Comparison of ENCODE assay signal across 23 cellular contexts in the genomic region with DNA sequence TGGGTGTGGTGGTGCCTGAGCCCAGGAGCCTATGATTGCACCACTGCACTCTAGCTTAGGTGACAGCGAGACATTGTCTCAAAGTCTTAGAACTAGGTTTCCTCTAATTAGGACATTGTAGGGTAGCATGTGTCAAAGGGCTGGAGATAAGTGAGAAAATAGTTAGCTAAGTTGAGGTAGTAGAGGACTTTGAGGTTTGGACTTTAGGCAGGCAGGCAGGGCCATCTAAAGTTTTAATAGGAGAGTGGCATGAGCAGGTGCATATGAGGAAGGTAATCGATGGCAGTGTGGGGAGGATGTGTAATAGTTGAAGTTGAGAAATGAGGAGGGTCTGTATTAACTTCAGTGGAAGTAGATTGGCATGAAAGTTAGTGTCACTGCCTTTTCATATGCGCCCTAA. TPM values are rescaled to one million over a fixed set of nuclear protein-coding genes. Genes with fewer than 3 reads are reported as not detected.
A peak's percentile ranks its signal among the peaks of the same experiment; 100 is the strongest.
DNase-seq lines count a peak whose midpoint lies in the region; ATAC-seq, FAIRE-seq and TF ChIP-seq lines count a peak whose summit lies in the region.
"Had no signal": no experiment of that assay in that cellular context is flagged by ENCODE, and none has a peak within 500 bp of the region (broad histone marks: within the 10 kb centered on the region; RNA-seq: fewer than 3 reads in every experiment).

No MANE protein-coding gene starts in this region.

- no peak for TF ChIP-seq CTCF in WTC11 (IDR thresholded peaks at IDR 0.05)
- TF ChIP-seq CTCF in HepG2 (CRISPR knock-in tag; IDR thresholded peaks at IDR 0.05): no peak
- no peak for TF ChIP-seq CTCF in neutrophil (IDR thresholded peaks at IDR 0.05)

- peaks cover 10% of the 10 kb centered on the region for H4K20me1 ChIP-seq in HepG2 (ENCODE audit: insufficient read depth, low read length)

- no peak overlapping the region for H3K4me2 ChIP-seq in HepG2 (ENCODE audit: low read depth, low read length)

- DNase-seq in activated naive CD8-positive, alpha-beta T cell treated with anti-CD3 and anti-CD28 coated beads for 36 hours: no peak
- DNase-seq in WTC11 (ENCODE audit: low spot score) (no peak), HepG2 (ENCODE audit: low spot score) (no peak), COLO668 (lab: John Stamatoyannopoulos, UW; ENCODE audit: unreplicated experiment) (no peak), NCI-H446 treated with DMSO at 0.1 percent for 48 hours (lab: John Stamatoyannopoulos, UW) (no peak), NAMALWA (ENCODE audit: low spot score) (no peak)
- DNase-seq: DMS53; EL; GOT3; KBM-7; MV-4-11; NCI-H1436; NCI-H1930; NCI-H2171 treated with DMSO at 0.1 percent for 48 hours; NCI-H446; NK-92 treated with Interleukin-12 subunit alpha and Interleukin-12 subunit beta, amount 100 ng/mL, for 24 hours; Right ventricle myocardium superior had no signal

- H3K4me1 ChIP-seq in HepG2 (ENCODE audit: insufficient read depth, low read length) (peaks cover 17% of the 10 kb centered on the region), neutrophil (ENCODE audit: control insufficient read depth in 1 of 2, insufficient read depth in 1 of 2, low read depth in 1 of 2, low read length in 1 of 2) (peaks cover 59 to 64% of the 10 kb centered on the region in 2 experiments)

- in situ Hi-C loops in HepG2 (cut with HindIII; ENCODE audit: extremely low pct_ligation_motif_present, low pct_unique_long_range_greater_than_20kb): no loop called here

- TF ChIP-seq EP300 in HepG2 (IDR thresholded peaks at IDR 0.05; ENCODE audit: low read depth in 2 of 2, low read length in 2 of 2): no peak
- no peak for TF ChIP-seq EP300 in HepG2 (CRISPR knock-in tag; IDR thresholded peaks at IDR 0.05; ENCODE audit: borderline replicate concordance)

- H3K36me3 ChIP-seq in HepG2 (replicated peaks in 1 of 2; ENCODE audit: control insufficient read depth in 1 of 2, insufficient read depth in 2 of 2, low read length in 2 of 2) (no peaks in the 10 kb centered on the region), neutrophil (no peaks in the 10 kb centered on the region)

- 85% methylated on average over 3 of the region's 3 CpGs for WGBS in HepG2 (ENCODE audit: low lambda C conversion rate)

- CTCF ChIA-PET in WTC11 (lab: Charles Lee) (interaction anchor here (1.1 to 1.6 kb wide), 4 partner anchors 16 to 187 kb away, joined by 3 to 8 read pairs (median 4); no protein-coding TSS in a partner anchor), HepG2 (lab: Yijun Ruan, JAX; ENCODE audit: low intra/inter-chr PET ratio, low total read pairs) (no interaction called here)

- H3K27ac ChIP-seq in HepG2 (ENCODE audit: extremely low read length, insufficient read depth, low read length) (no peak overlapping the region), neutrophil (peak overlapping the region; percentile 69)
- H3K27ac ChIP-seq: 22Rv1 had no signal

- intact Hi-C loops in HepG2 (cut with micrococcal nuclease; ENCODE audit: unreplicated experiment): no loop called here

- TF ChIP-seq POLR2A in HepG2 (IDR thresholded peaks at IDR 0.05; ENCODE audit: insufficient read depth in 1 of 2, low read depth in 2 of 2, low read length in 2 of 2): no peak

- H3K4me3 ChIP-seq in HepG2 (replicated peaks in 1 of 3; ENCODE audit: insufficient read depth in 1 of 3, low read depth in 2 of 3, low read length in 3 of 3) (no peak overlapping the region), neutrophil (ENCODE audit: low read depth in 1 of 2, low read length in 1 of 2) (no peak overlapping the region)
- H3K4me3 ChIP-seq: GM12878 had no signal

- no peak overlapping the region for H3K4me3 Mint-ChIP-seq in activated naive CD8-positive, alpha-beta T cell
- H3K4me3 Mint-ChIP-seq in activated naive CD8-positive, alpha-beta T cell treated with anti-CD3 and anti-CD28 coated beads for 36 hours: no peak overlapping the region
- no peak overlapping the region for H3K4me3 Mint-ChIP-seq in WTC11
- H3K4me3 Mint-ChIP-seq: CD14-positive monocyte had no signal

- H3K79me2 ChIP-seq in HepG2 (ENCODE audit: insufficient read depth, low read length): peaks cover 67% of the 10 kb centered on the region

- BruUV-seq in HepG2 (replicated peaks; lab: Mats Ljungman, UMichigan): no TSS peak

- no peaks in the 10 kb centered on the region for H3K27me3 Mint-ChIP-seq in activated naive CD8-positive, alpha-beta T cell
- H3K27me3 Mint-ChIP-seq in activated naive CD8-positive, alpha-beta T cell treated with anti-CD3 and anti-CD28 coated beads for 36 hours: no peaks in the 10 kb centered on the region
- H3K27me3 Mint-ChIP-seq in WTC11 (ENCODE audit: low read depth): no peaks in the 10 kb centered on the region

- ATAC-seq in WTC11 (no peak), HepG2 (no peak; the same call in 2 of the 3 replicates)
- ATAC-seq: GM12878 had no signal

- no peak for TF ChIP-seq RAD21 in HepG2 (CRISPR knock-in tag; IDR thresholded peaks at IDR 0.05)

- H3K9me3 Mint-ChIP-seq in activated naive CD8-positive, alpha-beta T cell (ENCODE audit: low read depth): no peaks in the 10 kb centered on the region
- no peaks in the 10 kb centered on the region for H3K9me3 Mint-ChIP-seq in activated naive CD8-positive, alpha-beta T cell treated with anti-CD3 and anti-CD28 coated beads for 36 hours
- no peaks in the 10 kb centered on the region for H3K9me3 Mint-ChIP-seq in WTC11

- H3K36me3 Mint-ChIP-seq in activated naive CD8-positive, alpha-beta T cell: peaks cover 7% of the 10 kb centered on the region
- H3K36me3 Mint-ChIP-seq in activated naive CD8-positive, alpha-beta T cell treated with anti-CD3 and anti-CD28 coated beads for 36 hours: peaks cover 19% of the 10 kb centered on the region
- H3K36me3 Mint-ChIP-seq in WTC11: peaks cover 6% of the 10 kb centered on the region

- peaks cover 51% of the 10 kb centered on the region for H3K4me1 Mint-ChIP-seq in activated naive CD8-positive, alpha-beta T cell (ENCODE audit: low read depth)
- H3K4me1 Mint-ChIP-seq in activated naive CD8-positive, alpha-beta T cell treated with anti-CD3 and anti-CD28 coated beads for 36 hours: peaks cover 35% of the 10 kb centered on the region
- H3K4me1 Mint-ChIP-seq in WTC11: peaks cover 42% of the 10 kb centered on the region

- H2AFZ ChIP-seq in HepG2 (ENCODE audit: low read length): no peak overlapping the region

- no peak overlapping the region for H3K9ac ChIP-seq in HepG2 (ENCODE audit: insufficient read depth, low read depth, low read length)

- no peak for FAIRE-seq in HepG2 (lab: Jason Lieb, UNC)
- FAIRE-seq: GM12878, GM19239 had no signal

- H3K9me3 ChIP-seq in HepG2 (ENCODE audit: low read length) (no peaks in the 10 kb centered on the region), neutrophil (no peaks in the 10 kb centered on the region)

- H3K27me3 ChIP-seq in HepG2 (ENCODE audit: control insufficient read depth in 1 of 2, insufficient read depth in 2 of 2, low read length in 2 of 2): no peaks in the 10 kb centered on the region
- H3K27me3 ChIP-seq in neutrophil: no peaks in the 10 kb centered on the region

- H3K27ac Mint-ChIP-seq in activated naive CD8-positive, alpha-beta T cell: peak overlapping the region; percentile 70
- H3K27ac Mint-ChIP-seq in activated naive CD8-positive, alpha-beta T cell treated with anti-CD3 and anti-CD28 coated beads for 36 hours: no peak overlapping the region
- H3K27ac Mint-ChIP-seq in WTC11: peak overlapping the region; percentile 19

- POLR2A ChIA-PET in WTC11 (lab: Charles Lee): interaction anchor here (0.7 kb wide), 1 partner anchor 29 kb away, joined by 5 read pairs; no protein-coding TSS in a partner anchor
- POLR2A ChIA-PET in HepG2 (lab: Yijun Ruan, JAX): no interaction called here

TF ChIP-seq in HepG2, 621 proteins besides CTCF, POLR2A, EP300 and RAD21 (continues in another document):
- TF ChIP-seq TSC22D2 (CRISPR knock-in tag; IDR thresholded peaks at IDR 0.05; ENCODE audit: borderline replicate concordance): no peak
- TF ChIP-seq HNF4A (CRISPR knock-in tag; IDR thresholded peaks at IDR 0.05): 0 out of 2 replicates have a peak, but pooled peaks have one; percentile 7
- TF ChIP-seq, protein P1, sequence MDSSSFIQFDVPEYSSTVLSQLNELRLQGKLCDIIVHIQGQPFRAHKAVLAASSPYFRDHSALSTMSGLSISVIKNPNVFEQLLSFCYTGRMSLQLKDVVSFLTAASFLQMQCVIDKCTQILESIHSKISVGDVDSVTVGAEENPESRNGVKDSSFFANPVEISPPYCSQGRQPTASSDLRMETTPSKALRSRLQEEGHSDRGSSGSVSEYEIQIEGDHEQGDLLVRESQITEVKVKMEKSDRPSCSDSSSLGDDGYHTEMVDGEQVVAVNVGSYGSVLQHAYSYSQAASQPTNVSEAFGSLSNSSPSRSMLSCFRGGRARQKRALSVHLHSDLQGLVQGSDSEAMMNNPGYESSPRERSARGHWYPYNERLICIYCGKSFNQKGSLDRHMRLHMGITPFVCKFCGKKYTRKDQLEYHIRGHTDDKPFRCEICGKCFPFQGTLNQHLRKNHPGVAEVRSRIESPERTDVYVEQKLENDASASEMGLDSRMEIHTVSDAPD (CRISPR knock-in tag; IDR thresholded peaks at IDR 0.05): no peak
- no peak for TF ChIP-seq ZNF607 (CRISPR knock-in tag; IDR thresholded peaks at IDR 0.05; ENCODE audit: borderline replicate concordance)

RNA-seq across cellular contexts. Expression of a gene that starts 21.1 kb away (rescaled TPM):
- total RNA-seq in activated naive CD8-positive, alpha-beta T cell treated with anti-CD3 and anti-CD28 coated beads for 36 hours: 10 to 100 TPM; 35.4 to 37.5 TPM
- total RNA-seq in WTC11 (2021) (39.9 to 42.1 TPM (median 41.0 TPM) in 3 replicates), HepG2 (2016; rRNA removed; fragmentation: Illumina TruSeq; extraction: Trizol) (8.8 and 20.9 TPM in 2 replicates)
- 4.0 and 5.8 TPM in 2 replicates for total RNA-seq in HepG2 (2016; cell fraction: cytosol; rRNA removed; fragmentation: Illumina TruSeq; extraction: Trizol; ENCODE audit: low read depth)
- 8.8 and 21.7 TPM in 2 replicates for total RNA-seq in HepG2 (2016; cell fraction: insoluble cytoplasmic fraction; rRNA removed; fragmentation: Illumina TruSeq; extraction: Trizol)
- 12.3 and 13.7 TPM in 2 replicates for total RNA-seq in HepG2 (2016; cell fraction: membrane; rRNA removed; fragmentation: Illumina TruSeq; extraction: Trizol)
- 13.5 and 15.2 TPM in 2 replicates for total RNA-seq in HepG2 (2016; cell fraction: nucleus; rRNA removed; fragmentation: Illumina TruSeq; extraction: Trizol)
- 8.2 and 9.1 TPM in 2 replicates for polyA plus RNA-seq in HepG2 (2011; rRNA removed)
- 4.1 and 6.7 TPM in 2 replicates for polyA plus RNA-seq in HepG2 (2011; cell fraction: cytosol; rRNA removed)
- polyA plus RNA-seq in HepG2 (2011; cell fraction: nucleus; rRNA removed): 4.3 and 5.9 TPM in 2 replicates
- 9.5 and 13.5 TPM in 2 replicates for polyA plus RNA-seq in HepG2 (2012)
- polyA plus RNA-seq in HepG2 (2016; cell fraction: cytosol; fragmentation: Illumina TruSeq; extraction: Trizol; ENCODE audit: low read depth): 1.5 and 2.1 TPM in 2 replicates
- 22.1 and 25.0 TPM in 2 replicates for polyA plus RNA-seq in HepG2 (2016; cell fraction: insoluble cytoplasmic fraction; fragmentation: Illumina TruSeq; extraction: Trizol; ENCODE audit: low read depth)
- polyA plus RNA-seq in HepG2 (2016; cell fraction: membrane; fragmentation: Illumina TruSeq; extraction: Trizol; ENCODE audit: low read depth): 8.3 and 8.5 TPM in 2 replicates
- polyA plus RNA-seq in HepG2 (2016; cell fraction: nucleus; fragmentation: Illumina TruSeq; extraction: Trizol; ENCODE audit: insufficient read depth, low read depth): 17.3 and 18.4 TPM in 2 replicates
- 7.4 and 18.7 TPM in 2 replicates for polyA minus RNA-seq in HepG2 (2011; rRNA and poly(A)+ RNA removed; ENCODE audit: low replicate concordance)
- polyA minus RNA-seq in HepG2 (2011; cell fraction: cytosol; rRNA and poly(A)+ RNA removed): 8.8 and 11.2 TPM in 2 replicates
- 13.7 and 17.5 TPM in 2 replicates for polyA minus RNA-seq in HepG2 (2011; cell fraction: nucleus; rRNA and poly(A)+ RNA removed)
